In genomic region chr12:110639336-110640178, GRCh38 we compare ENCODE assay signal across 1 cellular context.
TF ChIP-seq lines count a peak whose summit lies in the region.

No MANE protein-coding gene starts in this region.

TF ChIP-seq in GM12878, 131 proteins besides CTCF, POLR2A, EP300 and RAD21 (continued from another document and continues in another):
- TF ChIP-seq MEF2B (IDR thresholded peaks at IDR 0.05; ENCODE audit: partially characterized antibody, poor library complexity, severe bottlenecking) (peak; percentile 76), PAX8 (IDR thresholded peaks at IDR 0.05) (no peak), SIX5 (IDR thresholded peaks at IDR 0.05; ENCODE audit: low read depth, low read length, severe bottlenecking) (no peak), REST (IDR thresholded peaks at IDR 0.05; ENCODE audit: low read depth, low read length) (no peak), TCF3 (IDR thresholded peaks at IDR 0.05; ENCODE audit: borderline replicate concordance, insufficient read depth, low read depth, low read length) (no peak), KAT2A (conservative IDR thresholded peaks at IDR 0.05; ENCODE audit: control insufficient read depth, low read depth, low read length) (no peak), POU2F2 (IDR thresholded peaks at IDR 0.05; ENCODE audit: borderline replicate concordance, low read depth, low read length) (no peak), SREBF1 (IDR thresholded peaks at IDR 0.05; ENCODE audit: low read length) (no peak), GABPA (IDR thresholded peaks at IDR 0.05; ENCODE audit: low read depth) (no peak), MYC (IDR thresholded peaks at IDR 0.05; ENCODE audit: insufficient read depth, insufficient read length, insufficient replicate concordance, low read length, severe bottlenecking) (no peak), BCLAF1 (IDR thresholded peaks at IDR 0.05) (no peak), NFXL1 (IDR thresholded peaks at IDR 0.05; ENCODE audit: borderline replicate concordance) (no peak), CHD1 (IDR thresholded peaks at IDR 0.05; ENCODE audit: low read depth, low read length) (no peak), TCF12 (IDR thresholded peaks at IDR 0.05; ENCODE audit: low read depth, low read length) (no peak), NR2F1 (conservative IDR thresholded peaks at IDR 0.05) (no peak), SUPT20H (IDR thresholded peaks at IDR 0.05; ENCODE audit: borderline replicate concordance, control insufficient read depth, low read depth, low read length) (no peak), ZNF207 (IDR thresholded peaks at IDR 0.05; ENCODE audit: borderline replicate concordance) (no peak), ZNF217 (IDR thresholded peaks at IDR 0.05) (no peak), RUNX3 (IDR thresholded peaks at IDR 0.05; ENCODE audit: low read length) (peak; percentile 77), FOS (IDR thresholded peaks at IDR 0.05; ENCODE audit: borderline replicate concordance, extremely low read depth, insufficient read length) (no peak), IRF3 (IDR thresholded peaks at IDR 0.05) (no peak), ESRRA (IDR thresholded peaks at IDR 0.05; ENCODE audit: low read length) (no peak), MTA3 (IDR thresholded peaks at IDR 0.05; ENCODE audit: borderline replicate concordance, low read length) (no peak), BMI1 (IDR thresholded peaks at IDR 0.05; ENCODE audit: borderline replicate concordance) (no peak), PBX3 (IDR thresholded peaks at IDR 0.05; ENCODE audit: insufficient replicate concordance, low read depth, low read length) (no peak), SMAD5 (IDR thresholded peaks at IDR 0.05; ENCODE audit: low read depth) (no peak), ASH2L (IDR thresholded peaks at IDR 0.05; ENCODE audit: borderline replicate concordance, low read depth) (no peak), ZBED1 (IDR thresholded peaks at IDR 0.05; ENCODE audit: borderline replicate concordance) (no peak), TCF7 (IDR thresholded peaks at IDR 0.05; ENCODE audit: borderline replicate concordance) (no peak), HDGF (IDR thresholded peaks at IDR 0.05) (no peak), POLR2AphosphoS2 (IDR thresholded peaks at IDR 0.05; ENCODE audit: low read depth, low read length) (no peak), RELA (IDR thresholded peaks at IDR 0.05; ENCODE audit: borderline replicate concordance, partially characterized antibody) (no peak), DPF2 (IDR thresholded peaks at IDR 0.05) (no peak), PAX5 (IDR thresholded peaks at IDR 0.05; ENCODE audit: borderline replicate concordance, low read depth, low read length) (no peak), BACH1 (IDR thresholded peaks at IDR 0.05; ENCODE audit: borderline replicate concordance) (peak; percentile 69; the same call in 1 of the 2 replicates), CBX3 (IDR thresholded peaks at IDR 0.05; ENCODE audit: borderline replicate concordance, low read depth) (no peak), CREM (IDR thresholded peaks at IDR 0.05; ENCODE audit: low read depth) (no peak), CEBPB (IDR thresholded peaks at IDR 0.05; ENCODE audit: borderline replicate concordance in 1 of 2, low read depth in 2 of 2, low read length in 2 of 2) (no peak), IRF4 (IDR thresholded peaks at IDR 0.05; ENCODE audit: low read depth, low read length) (no peak)
- TF ChIP-seq, protein P1, sequence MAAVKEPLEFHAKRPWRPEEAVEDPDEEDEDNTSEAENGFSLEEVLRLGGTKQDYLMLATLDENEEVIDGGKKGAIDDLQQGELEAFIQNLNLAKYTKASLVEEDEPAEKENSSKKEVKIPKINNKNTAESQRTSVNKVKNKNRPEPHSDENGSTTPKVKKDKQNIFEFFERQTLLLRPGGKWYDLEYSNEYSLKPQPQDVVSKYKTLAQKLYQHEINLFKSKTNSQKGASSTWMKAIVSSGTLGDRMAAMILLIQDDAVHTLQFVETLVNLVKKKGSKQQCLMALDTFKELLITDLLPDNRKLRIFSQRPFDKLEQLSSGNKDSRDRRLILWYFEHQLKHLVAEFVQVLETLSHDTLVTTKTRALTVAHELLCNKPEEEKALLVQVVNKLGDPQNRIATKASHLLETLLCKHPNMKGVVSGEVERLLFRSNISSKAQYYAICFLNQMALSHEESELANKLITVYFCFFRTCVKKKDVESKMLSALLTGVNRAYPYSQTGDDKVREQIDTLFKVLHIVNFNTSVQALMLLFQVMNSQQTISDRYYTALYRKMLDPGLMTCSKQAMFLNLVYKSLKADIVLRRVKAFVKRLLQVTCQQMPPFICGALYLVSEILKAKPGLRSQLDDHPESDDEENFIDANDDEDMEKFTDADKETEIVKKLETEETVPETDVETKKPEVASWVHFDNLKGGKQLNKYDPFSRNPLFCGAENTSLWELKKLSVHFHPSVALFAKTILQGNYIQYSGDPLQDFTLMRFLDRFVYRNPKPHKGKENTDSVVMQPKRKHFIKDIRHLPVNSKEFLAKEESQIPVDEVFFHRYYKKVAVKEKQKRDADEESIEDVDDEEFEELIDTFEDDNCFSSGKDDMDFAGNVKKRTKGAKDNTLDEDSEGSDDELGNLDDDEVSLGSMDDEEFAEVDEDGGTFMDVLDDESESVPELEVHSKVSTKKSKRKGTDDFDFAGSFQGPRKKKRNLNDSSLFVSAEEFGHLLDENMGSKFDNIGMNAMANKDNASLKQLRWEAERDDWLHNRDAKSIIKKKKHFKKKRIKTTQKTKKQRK (IDR thresholded peaks at IDR 0.05; ENCODE audit: low read depth, low read length), result no peak
- TF ChIP-seq, protein P2, sequence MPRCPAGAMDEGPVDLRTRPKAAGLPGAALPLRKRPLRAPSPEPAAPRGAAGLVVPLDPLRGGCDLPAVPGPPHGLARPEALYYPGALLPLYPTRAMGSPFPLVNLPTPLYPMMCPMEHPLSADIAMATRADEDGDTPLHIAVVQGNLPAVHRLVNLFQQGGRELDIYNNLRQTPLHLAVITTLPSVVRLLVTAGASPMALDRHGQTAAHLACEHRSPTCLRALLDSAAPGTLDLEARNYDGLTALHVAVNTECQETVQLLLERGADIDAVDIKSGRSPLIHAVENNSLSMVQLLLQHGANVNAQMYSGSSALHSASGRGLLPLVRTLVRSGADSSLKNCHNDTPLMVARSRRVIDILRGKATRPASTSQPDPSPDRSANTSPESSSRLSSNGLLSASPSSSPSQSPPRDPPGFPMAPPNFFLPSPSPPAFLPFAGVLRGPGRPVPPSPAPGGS (IDR thresholded peaks at IDR 0.05; ENCODE audit: borderline replicate concordance, insufficient read depth, low read depth, low read length, poor library complexity, severe bottlenecking), result no peak
- TF ChIP-seq, protein P3, sequence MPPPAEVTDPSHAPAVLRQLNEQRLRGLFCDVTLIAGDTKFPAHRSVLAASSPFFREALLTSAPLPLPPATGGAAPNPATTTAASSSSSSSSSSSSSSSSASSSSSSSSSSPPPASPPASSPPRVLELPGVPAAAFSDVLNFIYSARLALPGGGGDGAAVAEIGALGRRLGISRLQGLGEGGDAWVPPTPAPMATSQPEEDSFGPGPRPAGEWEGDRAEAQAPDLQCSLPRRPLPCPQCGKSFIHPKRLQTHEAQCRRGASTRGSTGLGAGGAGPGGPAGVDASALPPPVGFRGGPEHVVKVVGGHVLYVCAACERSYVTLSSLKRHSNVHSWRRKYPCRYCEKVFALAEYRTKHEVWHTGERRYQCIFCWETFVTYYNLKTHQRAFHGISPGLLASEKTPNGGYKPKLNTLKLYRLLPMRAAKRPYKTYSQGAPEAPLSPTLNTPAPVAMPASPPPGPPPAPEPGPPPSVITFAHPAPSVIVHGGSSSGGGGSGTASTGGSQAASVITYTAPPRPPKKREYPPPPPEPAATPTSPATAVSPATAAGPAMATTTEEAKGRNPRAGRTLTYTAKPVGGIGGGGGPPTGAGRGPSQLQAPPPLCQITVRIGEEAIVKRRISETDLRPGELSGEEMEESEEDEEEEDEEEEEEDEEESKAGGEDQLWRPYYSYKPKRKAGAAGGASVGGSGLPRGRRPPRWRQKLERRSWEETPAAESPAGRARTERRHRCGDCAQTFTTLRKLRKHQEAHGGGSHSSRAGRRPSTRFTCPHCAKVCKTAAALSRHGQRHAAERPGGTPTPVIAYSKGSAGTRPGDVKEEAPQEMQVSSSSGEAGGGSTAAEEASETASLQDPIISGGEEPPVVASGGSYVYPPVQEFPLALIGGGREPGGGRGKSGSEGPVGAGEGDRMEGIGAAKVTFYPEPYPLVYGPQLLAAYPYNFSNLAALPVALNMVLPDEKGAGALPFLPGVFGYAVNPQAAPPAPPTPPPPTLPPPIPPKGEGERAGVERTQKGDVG (CRISPR knock-in tag; IDR thresholded peaks at IDR 0.05), result no peak
- TF ChIP-seq, protein P4, sequence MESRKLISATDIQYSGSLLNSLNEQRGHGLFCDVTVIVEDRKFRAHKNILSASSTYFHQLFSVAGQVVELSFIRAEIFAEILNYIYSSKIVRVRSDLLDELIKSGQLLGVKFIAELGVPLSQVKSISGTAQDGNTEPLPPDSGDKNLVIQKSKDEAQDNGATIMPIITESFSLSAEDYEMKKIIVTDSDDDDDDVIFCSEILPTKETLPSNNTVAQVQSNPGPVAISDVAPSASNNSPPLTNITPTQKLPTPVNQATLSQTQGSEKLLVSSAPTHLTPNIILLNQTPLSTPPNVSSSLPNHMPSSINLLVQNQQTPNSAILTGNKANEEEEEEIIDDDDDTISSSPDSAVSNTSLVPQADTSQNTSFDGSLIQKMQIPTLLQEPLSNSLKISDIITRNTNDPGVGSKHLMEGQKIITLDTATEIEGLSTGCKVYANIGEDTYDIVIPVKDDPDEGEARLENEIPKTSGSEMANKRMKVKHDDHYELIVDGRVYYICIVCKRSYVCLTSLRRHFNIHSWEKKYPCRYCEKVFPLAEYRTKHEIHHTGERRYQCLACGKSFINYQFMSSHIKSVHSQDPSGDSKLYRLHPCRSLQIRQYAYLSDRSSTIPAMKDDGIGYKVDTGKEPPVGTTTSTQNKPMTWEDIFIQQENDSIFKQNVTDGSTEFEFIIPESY (IDR thresholded peaks at IDR 0.05), result no peak
